ENCODE assay signal across 27 cellular contexts in genomic region chr19:18667531-18668251, GRCh38. TPM values are rescaled to one million over a fixed set of nuclear protein-coding genes. Genes with fewer than 3 reads are reported as not detected.
"Had no signal": no experiment of that assay in that cellular context is flagged by ENCODE, and none has a peak within 500 bp of the region (broad histone marks: within the 10 kb centered on the region; RNA-seq: fewer than 3 reads in every experiment).

No MANE protein-coding gene starts in this region.

- H3K4me3 ChIP-seq: breast epithelium, SJSA1 had no signal

- DNase-seq: activated B cell treated with CpG ODN at 0.5 μM for 24 hours; activated CD4-positive, alpha-beta T cell treated with anti-CD3 and anti-CD28 coated beads for 1 hour; activated CD4-positive, alpha-beta T cell treated with anti-CD3 and anti-CD28 coated beads, Interleukin-2, amount 10 ng/mL, durations not matched to agents 24 days and 14 days; activated CD4-positive, alpha-beta T cell treated with anti-CD3 and anti-CD28 coated beads, Interleukin-2, amount 50 U/mL, for 48 hours; activated CD8-positive, alpha-beta memory T cell treated with anti-CD3 and anti-CD28 coated beads, Interleukin-2, amount 10 ng/mL, durations not matched to agents 7 days and 5 days; activated effector memory CD4-positive, alpha-beta T cell treated with Interleukin-2 at 50 U/mL for 16 hours; activated naive CD4-positive, alpha-beta T cell; activated T-cell treated with anti-CD3 and anti-CD28 coated beads, Interleukin-2, amount 50 U/mL, for 24 hours; NCI-H1092 treated with DMSO at 0.1 percent for 48 hours; NCI-H1417 treated with DMSO at 0.1 percent for 48 hours; NCI-H1694; NCI-H2029; NCI-H2107; NCI-H2171 treated with DMSO at 0.1 percent for 48 hours; NCI-H226; NCI-H510A; NCI-H526 treated with DMSO at 0.1 percent for 48 hours; NCI-H82; RPMI8226; SHP77; SW 1271; T-helper 9 cell had no signal

- H3K27ac ChIP-seq: breast epithelium, KMS-11, SJSA1 had no signal

- H3K9ac ChIP-seq: KMS-11 had no signal

- H3K4me2 ChIP-seq: KMS-11 had no signal

- ATAC-seq: activated CD8-positive, alpha-beta memory T cell treated with anti-CD3 and anti-CD28 coated beads, Interleukin-2, amount 10 ng/mL, durations not matched to agents 7 days and 5 days; Panc1; SK-N-SH treated with all-trans-retinoic acid at 6 μM for 48 hours had no signal

- H3K27me3 ChIP-seq: breast epithelium, SJSA1 had no signal

- H3K4me1 ChIP-seq: breast epithelium had no signal

- H3K9me3 ChIP-seq: breast epithelium, SJSA1 had no signal

RNA-seq across cellular contexts. Expression of gene TMEM59L, which starts 55.0 kb away (rescaled TPM):
- total RNA-seq: activated B cell treated with CpG ODN at 0.5 μM for 24 hours; activated CD4-positive, alpha-beta T cell treated with anti-CD3 and anti-CD28 coated beads, Interleukin-2, amount 10 ng/mL, durations not matched to agents 24 days and 14 days; activated CD8-positive, alpha-beta memory T cell treated with anti-CD3 and anti-CD28 coated beads, Interleukin-2, amount 10 ng/mL, durations not matched to agents 7 days and 5 days; SJSA1 had no signal
